ENCODE assay signal across 8 cellular contexts in the genomic region with DNA sequence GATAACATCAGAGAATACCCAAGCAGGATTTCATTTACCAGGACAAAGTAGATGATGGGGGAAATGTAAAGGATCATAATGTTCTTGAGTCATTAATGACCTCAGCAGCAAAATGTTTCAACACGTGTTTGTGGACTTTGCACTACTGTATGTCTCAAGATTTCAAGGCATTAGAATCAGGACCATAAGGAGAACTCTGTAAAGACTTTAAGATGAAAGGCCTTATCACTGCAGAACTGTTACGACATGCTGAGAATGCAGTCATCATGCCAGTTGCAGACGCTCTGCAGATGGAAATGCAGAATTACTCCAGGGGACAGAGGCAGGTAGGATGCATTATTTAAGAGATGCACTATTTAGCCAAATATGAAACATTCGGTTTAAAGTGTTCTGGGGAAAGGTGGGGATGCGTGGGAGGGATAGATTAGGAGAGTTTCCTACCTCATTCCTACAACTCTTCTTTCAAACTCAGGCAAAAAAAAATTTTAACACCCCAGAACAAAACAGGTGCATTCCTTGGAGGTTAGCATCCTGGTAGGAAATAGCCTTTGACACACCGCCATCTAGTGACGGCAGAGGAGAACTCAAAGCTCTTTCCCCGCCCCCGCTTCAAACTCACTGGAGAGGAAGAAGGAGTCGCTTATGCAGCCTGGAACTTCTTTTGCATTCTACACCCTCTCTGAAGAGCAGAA. TPM values are rescaled to one million over a fixed set of nuclear protein-coding genes. Genes with fewer than 3 reads are reported as not detected.
DNase-seq lines count a peak whose midpoint lies in the region; ATAC-seq, FAIRE-seq and TF ChIP-seq lines count a peak whose summit lies in the region.

No MANE protein-coding gene starts in this region.

- FAIRE-seq in D721Med (lab: Jason Lieb, UNC) = no peak

- peak; percentile 62 for ATAC-seq in HG02571 (IDR thresholded peaks at IDR 0.05; ENCODE audit: unreplicated experiment)
- peak; percentile 78 for ATAC-seq in lung (ENCODE audit: insufficient read depth, low FRiP score)

- DNase-seq in D721Med (ENCODE audit: insufficient read length, low spot score) (peak; percentile 52), NCI-H510A treated with DMSO at 0.1 percent for 48 hours (lab: John Stamatoyannopoulos, UW) (peak; percentile 43), dermis microvascular lymphatic vessel endothelial cell (ENCODE audit: low read depth in 2 of 2) (peak; percentile 42 to 70), lung (ENCODE audit: low spot score) (peak; percentile 77), GOT3 (lab: John Stamatoyannopoulos, UW) (no peak)
- DNase-seq in activated CD4-positive, alpha-beta T cell treated with anti-CD3 and anti-CD28 coated beads, Interleukin-2, amount 50 U/mL, for 24 hours (ENCODE audit: low read depth in 1 of 2, low spot score in 1 of 2) = peak; percentile 44 to 70
- DNase-seq in stimulated activated CD8-positive, alpha-beta memory T cell treated with anti-CD3 and anti-CD28 coated beads, Interleukin-12 subunit alpha, Interleukin-12 subunit beta, amount 100 ng/mL, for 4 hours (ENCODE audit: low read depth) = peak; percentile 16

- peak; percentile 96 for TF ChIP-seq CTCF in D721Med (IDR thresholded peaks at IDR 0.05; ENCODE audit: insufficient read depth, missing control alignments)
- peak; percentile 77 for TF ChIP-seq CTCF in lung (IDR thresholded peaks at IDR 0.05; ENCODE audit: control extremely low read depth, extremely low read depth)

- H3K36me3 ChIP-seq in lung (ENCODE audit: control insufficient read depth in 2 of 2, insufficient read depth in 2 of 2, low read length in 2 of 2) = no peaks in the 10 kb centered on the region

- H3K27ac ChIP-seq in lung (ENCODE audit: low read depth in 1 of 2, low read length in 1 of 2) = no peak overlapping the region

- H3K9me3 ChIP-seq in lung (ENCODE audit: control insufficient read depth in 2 of 2, insufficient read depth in 1 of 2, low read length in 1 of 2) = no peaks in the 10 kb centered on the region

- H3K4me3 ChIP-seq in lung = no peak overlapping the region

- no peaks in the 10 kb centered on the region for H3K27me3 ChIP-seq in lung (ENCODE audit: control insufficient read depth, insufficient read depth)

- no peaks in the 10 kb centered on the region for H3K4me1 ChIP-seq in lung (ENCODE audit: control insufficient read depth in 2 of 2, insufficient read depth in 2 of 2, low read length in 2 of 2)

- 12 to 13% methylated on average over 10 of the region's 10 CpGs for WGBS in lung, 2 donors

RNA-seq across cellular contexts. Expression of a gene that starts 43.3 kb away (rescaled TPM):
- total RNA-seq in dermis microvascular lymphatic vessel endothelial cell (not detected in 2 replicates), lung (not detected)
- polyA plus RNA-seq in lung = not detected
